Comparison of ENCODE assay signal across 14 cellular contexts in the genomic region with DNA sequence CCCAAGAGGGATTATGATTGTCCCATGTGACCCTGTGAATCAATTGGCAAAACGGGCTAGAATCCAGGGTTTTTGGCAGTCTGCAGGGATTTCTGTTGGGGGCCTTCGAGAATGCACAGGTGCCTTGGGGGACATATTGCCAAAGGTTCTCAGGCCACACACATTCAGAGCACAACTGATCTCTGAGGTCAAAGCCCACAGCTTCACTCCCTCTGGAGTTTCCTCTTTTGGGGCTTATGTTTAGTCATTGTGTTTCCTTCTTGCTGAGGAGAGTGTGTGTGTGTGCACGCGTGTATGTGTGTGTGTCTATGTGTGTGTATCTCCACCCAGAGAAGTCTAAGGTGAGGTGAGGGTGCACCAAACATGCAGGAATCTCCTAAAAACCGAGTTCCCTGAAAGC. TPM values are rescaled to one million over a fixed set of nuclear protein-coding genes. Genes with fewer than 3 reads are reported as not detected.
DNase-seq lines count a peak whose midpoint lies in the region; ATAC-seq, FAIRE-seq and TF ChIP-seq lines count a peak whose summit lies in the region.
"Had no signal": no experiment of that assay in that cellular context is flagged by ENCODE, and none has a peak within 500 bp of the region (broad histone marks: within the 10 kb centered on the region; RNA-seq: fewer than 3 reads in every experiment).

No MANE protein-coding gene starts in this region.

- H3K4me3 ChIP-seq in A549: no peak overlapping the region
- no peak overlapping the region for H3K4me3 ChIP-seq in HepG2 (replicated peaks in 1 of 3; ENCODE audit: insufficient read depth in 1 of 3, low read depth in 2 of 3, low read length in 3 of 3)
- H3K4me3 ChIP-seq in prostate gland: no peak overlapping the region
- H3K4me3 ChIP-seq: HAP-1 had no signal

- FAIRE-seq in A549 (lab: Jason Lieb, UNC) (no peak), GM12892 (lab: Jason Lieb, UNC) (no peak), HepG2 (lab: Jason Lieb, UNC) (no peak)
- FAIRE-seq: GM18507 had no signal

- H3K4me3 Mint-ChIP-seq in chondrocyte (ENCODE audit: unreplicated experiment) (no peak overlapping the region), endothelial cell (ENCODE audit: unreplicated experiment) (no peak overlapping the region)

- no TSS peak for BruUV-seq in HepG2 (replicated peaks; lab: Mats Ljungman, UMichigan)

- TF ChIP-seq POLR2A in A549 (IDR thresholded peaks at IDR 0.05; ENCODE audit: low read length) (no peak), GM12892 (IDR thresholded peaks at IDR 0.05; ENCODE audit: low read depth, low read length) (0 out of 2 replicates have a peak, but pooled peaks have one; percentile 36), HepG2 (IDR thresholded peaks at IDR 0.05; ENCODE audit: insufficient read depth in 1 of 2, low read depth in 2 of 2, low read length in 2 of 2) (peak; percentile 13 to 37; a peak in 1 of 4 replicates), prostate gland (IDR thresholded peaks at IDR 0.05) (no peak)

- POLR2A ChIA-PET in A549 (lab: Yijun Ruan, JAX): no interaction called here
- POLR2A ChIA-PET in HepG2 (lab: Yijun Ruan, JAX): interaction anchor here (1.2 kb wide), 2 partner anchors 10 to 20 kb away, joined by 3 to 4 read pairs; no protein-coding TSS in a partner anchor

- H2AFZ ChIP-seq in HepG2 (ENCODE audit: low read length): no peak overlapping the region

- peaks cover 23% of the 10 kb centered on the region for H3K36me3 Mint-ChIP-seq in chondrocyte (ENCODE audit: low read depth)
- H3K36me3 Mint-ChIP-seq in endothelial cell (ENCODE audit: low read depth, unreplicated experiment): peaks cover 13% of the 10 kb centered on the region

- no peak for TF ChIP-seq RAD21 in A549 (conservative IDR thresholded peaks at IDR 0.05 in 1 of 2, IDR thresholded peaks at IDR 0.05 in 1 of 2)
- no peak for TF ChIP-seq RAD21 in HepG2 (CRISPR knock-in tag; IDR thresholded peaks at IDR 0.05)

- DNase-seq in A549 (ENCODE audit: low read depth in 1 of 2, low spot score in 1 of 2) (no peak), GM12892 (ENCODE audit: insufficient read length) (no peak), OCI-M1 (lab: John Stamatoyannopoulos, UW) (peak; percentile 64), HepG2 (ENCODE audit: low spot score) (no peak), prostate gland (ENCODE audit: low spot score) (no peak), chondrocyte (ENCODE audit: low spot score) (no peak), endothelial cell (ENCODE audit: low spot score) (no peak)
- DNase-seq: NCI-H1092; NCI-H510A; stimulated activated CD8-positive, alpha-beta memory T cell treated with anti-CD3 and anti-CD28 coated beads, Interleukin-4, amount 100 ng/mL, for 48 hours had no signal

- H3K27ac Mint-ChIP-seq in chondrocyte (ENCODE audit: unreplicated experiment): no peak overlapping the region
- no peak overlapping the region for H3K27ac Mint-ChIP-seq in endothelial cell (ENCODE audit: unreplicated experiment)
- H3K27ac Mint-ChIP-seq: progenitor cell of endocrine pancreas had no signal

- no peak overlapping the region for H3K4me2 ChIP-seq in A549
- H3K4me2 ChIP-seq in HepG2 (ENCODE audit: low read depth, low read length): no peak overlapping the region

- H3K27ac ChIP-seq in A549 (no peak overlapping the region), HepG2 (ENCODE audit: extremely low read length, insufficient read depth, low read length) (no peak overlapping the region), prostate gland (no peak overlapping the region)

- no peaks in the 10 kb centered on the region for H3K4me1 Mint-ChIP-seq in chondrocyte (ENCODE audit: low read depth)
- no peaks in the 10 kb centered on the region for H3K4me1 Mint-ChIP-seq in endothelial cell (ENCODE audit: unreplicated experiment)

- H3K4me1 ChIP-seq in A549 (no peaks in the 10 kb centered on the region), HepG2 (ENCODE audit: insufficient read depth, low read length) (peaks cover 53% of the 10 kb centered on the region), prostate gland (replicated peaks) (no peaks in the 10 kb centered on the region)
- H3K4me1 ChIP-seq: HAP-1 had no signal

- peak; percentile 12 to 27; a peak in 3 of 6 replicates for ATAC-seq in A549
- no peak for ATAC-seq in HepG2
- ATAC-seq in GM21825 (IDR thresholded peaks at IDR 0.05; ENCODE audit: unreplicated experiment): no peak

- CTCF ChIA-PET in A549 (lab: Yijun Ruan, JAX) (interaction anchor here (4.9 kb wide), 1 partner anchor 18 kb away, joined by 27 read pairs; no protein-coding TSS in a partner anchor), HepG2 (lab: Yijun Ruan, JAX; ENCODE audit: low intra/inter-chr PET ratio, low total read pairs) (no interaction called here)

- no peak overlapping the region for H3K9ac ChIP-seq in HepG2 (ENCODE audit: insufficient read depth, low read depth, low read length)

- in situ Hi-C loops in HepG2 (cut with HindIII; ENCODE audit: extremely low pct_ligation_motif_present, low pct_unique_long_range_greater_than_20kb): no loop called here

- H3K9me3 ChIP-seq in A549 (no peaks in the 10 kb centered on the region), HepG2 (ENCODE audit: low read length) (no peaks in the 10 kb centered on the region), prostate gland (no peaks in the 10 kb centered on the region)
- H3K9me3 ChIP-seq: HAP-1 had no signal

- TF ChIP-seq EP300 in A549 (IDR thresholded peaks at IDR 0.05): no peak
- no peak for TF ChIP-seq EP300 in HepG2 (IDR thresholded peaks at IDR 0.05; ENCODE audit: low read depth in 2 of 2, low read length in 2 of 2)
- no peak for TF ChIP-seq EP300 in HepG2 (CRISPR knock-in tag; IDR thresholded peaks at IDR 0.05; ENCODE audit: borderline replicate concordance)

- no peaks in the 10 kb centered on the region for H3K27me3 ChIP-seq in HepG2 (ENCODE audit: control insufficient read depth in 1 of 2, insufficient read depth in 2 of 2, low read length in 2 of 2)
- H3K27me3 ChIP-seq in prostate gland (replicated peaks; ENCODE audit: insufficient read depth): no peaks in the 10 kb centered on the region

- H3K9me3 Mint-ChIP-seq in chondrocyte (ENCODE audit: low read depth) (no peaks in the 10 kb centered on the region), endothelial cell (ENCODE audit: unreplicated experiment) (no peaks in the 10 kb centered on the region)

- TF ChIP-seq CTCF in A549 (IDR thresholded peaks at IDR 0.05) (no peak), HepG2 (CRISPR knock-in tag; IDR thresholded peaks at IDR 0.05) (no peak), prostate gland (IDR thresholded peaks at IDR 0.05) (no peak), chondrocyte (IDR thresholded peaks at IDR 0.05) (no peak), endothelial cell (IDR thresholded peaks at IDR 0.05; ENCODE audit: unreplicated experiment) (no peak)

- peaks cover 2% of the 10 kb centered on the region for H3K79me2 ChIP-seq in HepG2 (ENCODE audit: insufficient read depth, low read length)

- H3K36me3 ChIP-seq in HepG2 (replicated peaks in 1 of 2; ENCODE audit: control insufficient read depth in 1 of 2, insufficient read depth in 2 of 2, low read length in 2 of 2) (peaks cover 21 to 53% of the 10 kb centered on the region in 2 experiments), prostate gland (peaks cover 0 to 5% of the 10 kb centered on the region in 2 donors)

- H3K27me3 Mint-ChIP-seq in chondrocyte (ENCODE audit: low read depth): no peaks in the 10 kb centered on the region
- peaks cover 2% of the 10 kb centered on the region for H3K27me3 Mint-ChIP-seq in endothelial cell (ENCODE audit: unreplicated experiment)
- H3K27me3 Mint-ChIP-seq: progenitor cell of endocrine pancreas had no signal

- intact Hi-C loops in HepG2 (cut with micrococcal nuclease; ENCODE audit: unreplicated experiment): no loop called here
- intact Hi-C loops in prostate gland (cut with DNase I): no loop called here

- H4K20me1 ChIP-seq in HepG2 (ENCODE audit: insufficient read depth, low read length): peaks cover 28% of the 10 kb centered on the region

- 95% methylated on average over 5 of the region's 5 CpGs for WGBS in A549 (ENCODE audit: missing lambda C conversion rate)
- WGBS in HepG2 (ENCODE audit: low lambda C conversion rate): 92% methylated on average over 5 of the region's 5 CpGs
- WGBS in prostate gland: 86% methylated on average over 5 of the region's 5 CpGs

TF ChIP-seq in A549, 52 proteins besides CTCF, POLR2A, EP300 and RAD21 (continues in another document):
- no peak for TF ChIP-seq HDAC2 (IDR thresholded peaks at IDR 0.05)

RNA-seq across cellular contexts. Expression of a gene that starts 8.8 kb away (rescaled TPM):
- 44.8 and 51.9 TPM in 2 replicates for polyA plus RNA-seq in A549 (2011; rRNA removed)
- 163 and 170 TPM in 2 replicates for polyA plus RNA-seq in A549 (2012; cell fraction: cytosol; rRNA removed)
- polyA plus RNA-seq in A549 (2012; cell fraction: nucleus; rRNA removed): 212 and 232 TPM in 2 replicates
- 73.1 to 95.5 TPM (median 75.0 TPM) in 3 replicates for polyA plus RNA-seq in A549 (2017; fragmentation: RNase III; extraction: RNeasy Plus Mini Kit Qiagen cat#74134 plus additional on column Dnase treatment)
- polyA minus RNA-seq in A549 (2011; rRNA and poly(A)+ RNA removed): 42.8 and 64.9 TPM in 2 replicates
- polyA plus RNA-seq in GM12892 (2012; ENCODE audit: missing spikeins): 71.2 TPM
- total RNA-seq in HepG2 (2016; rRNA removed; fragmentation: Illumina TruSeq; extraction: Trizol): 157 and 178 TPM in 2 replicates
- total RNA-seq in HepG2 (2016; cell fraction: cytosol; rRNA removed; fragmentation: Illumina TruSeq; extraction: Trizol; ENCODE audit: low read depth): 30.6 and 37.3 TPM in 2 replicates
- 154 and 176 TPM in 2 replicates for total RNA-seq in HepG2 (2016; cell fraction: insoluble cytoplasmic fraction; rRNA removed; fragmentation: Illumina TruSeq; extraction: Trizol)
- total RNA-seq in HepG2 (2016; cell fraction: membrane; rRNA removed; fragmentation: Illumina TruSeq; extraction: Trizol): 93.6 and 97.6 TPM in 2 replicates
- 106 and 121 TPM in 2 replicates for total RNA-seq in HepG2 (2016; cell fraction: nucleus; rRNA removed; fragmentation: Illumina TruSeq; extraction: Trizol)
- polyA plus RNA-seq in HepG2 (2011; rRNA removed): 134 and 147 TPM in 2 replicates
- 144 and 156 TPM in 2 replicates for polyA plus RNA-seq in HepG2 (2011; cell fraction: cytosol; rRNA removed)
- polyA plus RNA-seq in HepG2 (2011; cell fraction: nucleus; rRNA removed): 229 and 231 TPM in 2 replicates
- 92.0 and 152 TPM in 2 replicates for polyA plus RNA-seq in HepG2 (2012)
- 48.0 and 48.3 TPM in 2 replicates for polyA plus RNA-seq in HepG2 (2016; cell fraction: cytosol; fragmentation: Illumina TruSeq; extraction: Trizol; ENCODE audit: low read depth)
- 270 and 301 TPM in 2 replicates for polyA plus RNA-seq in HepG2 (2016; cell fraction: insoluble cytoplasmic fraction; fragmentation: Illumina TruSeq; extraction: Trizol; ENCODE audit: low read depth)
- polyA plus RNA-seq in HepG2 (2016; cell fraction: membrane; fragmentation: Illumina TruSeq; extraction: Trizol; ENCODE audit: low read depth): 80.3 and 83.8 TPM in 2 replicates
- 218 and 229 TPM in 2 replicates for polyA plus RNA-seq in HepG2 (2016; cell fraction: nucleus; fragmentation: Illumina TruSeq; extraction: Trizol; ENCODE audit: insufficient read depth, low read depth)
- polyA minus RNA-seq in HepG2 (2011; rRNA and poly(A)+ RNA removed; ENCODE audit: low replicate concordance): 220 and 249 TPM in 2 replicates
- polyA minus RNA-seq in HepG2 (2011; cell fraction: cytosol; rRNA and poly(A)+ RNA removed): 69.6 and 71.7 TPM in 2 replicates
- polyA minus RNA-seq in HepG2 (2011; cell fraction: nucleus; rRNA and poly(A)+ RNA removed): 105 and 112 TPM in 2 replicates
- total RNA-seq in prostate gland: 10 to 100 TPM; 30.6 to 69.1 TPM
- 11.0 to 16.2 TPM (median 15.2 TPM) in 3 replicates for total RNA-seq in chondrocyte
- total RNA-seq in endothelial cell (ENCODE audit: unreplicated experiment): 21.9 TPM

Comparison
In these comparisons a context has a peak if more than half of its experiments do, and no peak if none do; other contexts are left out.
1. ATAC-seq: peak in A549 (2 of 2); none in HepG2 (single experiment) and GM21825 (single experiment).
2. POLR2A ChIP-seq: peak in GM12892 (single experiment) and HepG2 (2 of 2); none in A549 (single experiment) and prostate gland (single experiment).